ENCODE assay signal across 1 cellular context in the genomic region with DNA sequence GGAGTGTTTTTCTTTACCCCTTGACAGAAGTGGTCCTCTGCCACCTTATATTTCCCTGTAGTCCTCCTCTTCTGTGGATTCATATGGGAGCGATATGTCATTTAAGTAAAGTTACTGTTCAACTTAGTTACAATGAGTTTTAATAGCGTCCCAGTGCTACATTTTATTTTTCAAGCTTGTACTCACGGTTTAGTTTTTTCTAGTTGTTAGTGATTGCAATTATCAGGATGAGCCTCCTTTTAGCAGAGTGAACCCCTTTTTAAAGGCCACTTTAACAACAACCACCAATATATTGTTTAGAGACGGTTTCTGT.
TF ChIP-seq lines count a peak whose summit lies in the region.

No MANE protein-coding gene starts in this region.

TF ChIP-seq in HepG2, 621 proteins besides CTCF, POLR2A, EP300 and RAD21:
- TF ChIP-seq XBP1 (CRISPR knock-in tag; IDR thresholded peaks at IDR 0.05): no peak
- TF ChIP-seq FOSL1 (CRISPR knock-in tag; IDR thresholded peaks at IDR 0.05; ENCODE audit: borderline replicate concordance): no peak
- no peak for TF ChIP-seq TRIM24 (CRISPR knock-in tag; IDR thresholded peaks at IDR 0.05)
- TF ChIP-seq ZNF326 (CRISPR knock-in tag; IDR thresholded peaks at IDR 0.05; ENCODE audit: borderline replicate concordance): no peak
- TF ChIP-seq ZBTB26 (CRISPR knock-in tag; IDR thresholded peaks at IDR 0.05; ENCODE audit: borderline replicate concordance): no peak
